ENCODE assay signal across 9 cellular contexts in the genomic region with DNA sequence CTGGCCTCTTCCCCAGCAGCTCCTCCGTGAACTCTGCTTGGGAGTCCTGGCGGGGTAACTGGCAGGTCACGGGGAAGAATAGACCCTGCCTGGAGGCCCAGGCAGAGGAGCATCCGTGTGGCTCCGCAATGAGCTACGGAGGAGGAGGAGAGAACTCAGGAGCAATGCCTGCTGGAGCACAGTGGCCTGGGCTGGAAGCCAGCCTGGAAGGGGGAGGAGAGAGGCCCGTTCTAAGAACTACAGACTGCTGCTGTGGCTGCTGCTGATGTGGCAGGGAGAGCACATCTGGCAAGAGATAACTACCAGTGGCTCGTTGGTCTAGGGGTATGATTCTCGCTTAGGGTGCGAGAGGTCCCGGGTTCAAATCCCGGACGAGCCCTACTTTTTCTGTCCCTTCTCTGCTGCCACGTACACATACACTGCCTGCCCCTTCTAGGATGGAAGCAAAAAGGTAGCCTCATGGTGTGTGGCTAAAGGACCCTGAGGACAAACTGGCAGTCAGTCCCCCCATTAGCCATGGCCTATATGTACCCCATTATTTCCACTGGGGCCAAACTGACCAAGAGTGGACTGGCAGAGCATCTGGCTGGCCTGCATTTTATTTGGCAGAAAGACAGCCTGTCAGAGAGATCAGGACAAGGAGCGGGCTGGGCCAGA. TPM values are rescaled to one million over a fixed set of nuclear protein-coding genes. Genes with fewer than 3 reads are reported as not detected.
DNase-seq lines count a peak whose midpoint lies in the region; ATAC-seq, FAIRE-seq and TF ChIP-seq lines count a peak whose summit lies in the region.
"Had no signal": no experiment of that assay in that cellular context is flagged by ENCODE, and none has a peak within 500 bp of the region (broad histone marks: within the 10 kb centered on the region; RNA-seq: fewer than 3 reads in every experiment).

No MANE protein-coding gene starts in this region.

- TF ChIP-seq POLR2A in HepG2 (IDR thresholded peaks at IDR 0.05; ENCODE audit: insufficient read depth in 1 of 2, low read depth in 2 of 2, low read length in 2 of 2), result no peak

- no peaks in the 10 kb centered on the region for H3K36me3 ChIP-seq in HUES64 (ENCODE audit: insufficient read depth, low read length)
- H3K36me3 ChIP-seq in HepG2 (replicated peaks in 1 of 2; ENCODE audit: control insufficient read depth in 1 of 2, insufficient read depth in 2 of 2, low read length in 2 of 2), result no peaks in the 10 kb centered on the region

- H3K4me1 ChIP-seq in HUES64 (ENCODE audit: insufficient read depth, low read length) (peaks cover 5% of the 10 kb centered on the region; the same call in 1 of the 2 replicates), HepG2 (ENCODE audit: insufficient read depth, low read length) (peaks cover 15% of the 10 kb centered on the region)

- no peak overlapping the region for H2AFZ ChIP-seq in HepG2 (ENCODE audit: low read length)

- H3K9me3 ChIP-seq in HUES64 (ENCODE audit: insufficient read depth, low read depth, low read length), result no peaks in the 10 kb centered on the region
- H3K9me3 ChIP-seq in HepG2 (ENCODE audit: low read length), result no peaks in the 10 kb centered on the region

- CTCF ChIA-PET in HepG2 (lab: Yijun Ruan, JAX; ENCODE audit: low intra/inter-chr PET ratio, low total read pairs), result no interaction called here

- no peak for TF ChIP-seq RAD21 in HepG2 (CRISPR knock-in tag; IDR thresholded peaks at IDR 0.05)

- TF ChIP-seq CTCF in AG09309 (IDR thresholded peaks at IDR 0.05; ENCODE audit: control insufficient read depth, insufficient read depth, low read depth, low read length, missing control alignments), result no peak
- no peak for TF ChIP-seq CTCF in HepG2 (CRISPR knock-in tag; IDR thresholded peaks at IDR 0.05)

- FAIRE-seq in HepG2 (lab: Jason Lieb, UNC), result peak; percentile 28

- TF ChIP-seq EP300 in HepG2 (IDR thresholded peaks at IDR 0.05; ENCODE audit: low read depth in 2 of 2, low read length in 2 of 2) (no peak), HepG2 (CRISPR knock-in tag; IDR thresholded peaks at IDR 0.05; ENCODE audit: borderline replicate concordance) (no peak)

- no peaks in the 10 kb centered on the region for H3K79me2 ChIP-seq in HepG2 (ENCODE audit: insufficient read depth, low read length)

- peak overlapping the region; percentile 68 for H3K4me2 ChIP-seq in HepG2 (ENCODE audit: low read depth, low read length)

- H3K9ac ChIP-seq in HUES64 (ENCODE audit: low read depth, low read length) (peak overlapping the region; percentile 31; the same call in 1 of the 2 replicates), HepG2 (ENCODE audit: insufficient read depth, low read depth, low read length) (no peak overlapping the region)

- H4K20me1 ChIP-seq in HepG2 (ENCODE audit: insufficient read depth, low read length), result no peaks in the 10 kb centered on the region

- intact Hi-C loops in HepG2 (cut with micrococcal nuclease; ENCODE audit: unreplicated experiment), result loop anchor here (10.0 kb wide), 1 partner anchor 82 kb away; a partner anchor contains a TSS

- H3K27me3 ChIP-seq in HUES64 (ENCODE audit: insufficient read depth, low read length) (no peaks in the 10 kb centered on the region), HepG2 (ENCODE audit: control insufficient read depth in 1 of 2, insufficient read depth in 2 of 2, low read length in 2 of 2) (no peaks in the 10 kb centered on the region)

- DNase-seq in AG09309 (ENCODE audit: low read depth) (peak; percentile 43), dedifferentiated amniotic fluid mesenchymal stem cell (ENCODE audit: extremely low spot score) (peak; percentile 87), HepG2 (ENCODE audit: low spot score) (peak; percentile 61), NCI-H2171 (lab: John Stamatoyannopoulos, UW) (no peak)
- DNase-seq in activated effector memory CD4-positive, alpha-beta T cell treated with anti-CD3 and anti-CD28 coated beads, Interleukin-2, amount 50 U/mL, for 16 hours, result no peak

- H3K27ac ChIP-seq in HUES64 (ENCODE audit: low read depth, low read length), result no peak overlapping the region
- no peak overlapping the region for H3K27ac ChIP-seq in HepG2 (ENCODE audit: extremely low read length, insufficient read depth, low read length)

- POLR2A ChIA-PET in HepG2 (lab: Yijun Ruan, JAX), result interaction anchor here (1.7 kb wide), 1 partner anchor 44 kb away, joined by 5 read pairs; a partner anchor contains a TSS

- in situ Hi-C loops in HepG2 (cut with HindIII; ENCODE audit: extremely low pct_ligation_motif_present, low pct_unique_long_range_greater_than_20kb), result no loop called here

- ATAC-seq in HepG2 (peak; percentile 82), HG02870 (IDR thresholded peaks at IDR 0.05; ENCODE audit: unreplicated experiment) (no peak), HG03196 (IDR thresholded peaks at IDR 0.05; ENCODE audit: unreplicated experiment) (no peak)

- WGBS in HUES64, result 16% methylated on average over 15 of the region's 15 CpGs
- 13% methylated on average over 13 of the region's 15 CpGs for WGBS in HepG2 (ENCODE audit: low lambda C conversion rate)

- no peak overlapping the region for H3K4me3 ChIP-seq in AG09309 (ENCODE audit: control insufficient read depth, low read depth, low read length)
- peak overlapping the region; percentile 58 for H3K4me3 ChIP-seq in HUES64 (ENCODE audit: low read length)
- peak overlapping the region in 2 of 3 experiments; percentile 50 to 51; a peak in 4 of 6 replicates for H3K4me3 ChIP-seq in HepG2 (replicated peaks in 1 of 3; ENCODE audit: insufficient read depth in 1 of 3, low read depth in 2 of 3, low read length in 3 of 3)

- BruUV-seq in HepG2 (replicated peaks; lab: Mats Ljungman, UMichigan), result no TSS peak

RNA-seq across cellular contexts. Expression of a gene that starts 7.7 kb away (rescaled TPM):
- not detected for polyA plus RNA-seq in HUES64 (2013, experiment 1 of 2)
- polyA plus RNA-seq in HUES64 (2013, experiment 2 of 2), result not detected
- total RNA-seq in HepG2 (2016; rRNA removed; fragmentation: Illumina TruSeq; extraction: Trizol), result not detected in 2 replicates
- not detected in 2 replicates for total RNA-seq in HepG2 (2016; cell fraction: cytosol; rRNA removed; fragmentation: Illumina TruSeq; extraction: Trizol; ENCODE audit: low read depth)
- total RNA-seq in HepG2 (2016; cell fraction: insoluble cytoplasmic fraction; rRNA removed; fragmentation: Illumina TruSeq; extraction: Trizol), result not detected in 2 replicates
- total RNA-seq in HepG2 (2016; cell fraction: membrane; rRNA removed; fragmentation: Illumina TruSeq; extraction: Trizol), result not detected in 2 replicates
- not detected in 2 replicates for total RNA-seq in HepG2 (2016; cell fraction: nucleus; rRNA removed; fragmentation: Illumina TruSeq; extraction: Trizol)
- polyA plus RNA-seq in HepG2 (2011; rRNA removed), result not detected in 2 replicates
- polyA plus RNA-seq in HepG2 (2011; cell fraction: cytosol; rRNA removed), result not detected in 2 replicates
- not detected in 2 replicates for polyA plus RNA-seq in HepG2 (2011; cell fraction: nucleus; rRNA removed)
- 0.20 TPM in 1 of 2 replicates, not detected in the other for polyA plus RNA-seq in HepG2 (2012)
- polyA plus RNA-seq in HepG2 (2016; cell fraction: cytosol; fragmentation: Illumina TruSeq; extraction: Trizol; ENCODE audit: low read depth), result not detected in 2 replicates
- not detected in 2 replicates for polyA plus RNA-seq in HepG2 (2016; cell fraction: insoluble cytoplasmic fraction; fragmentation: Illumina TruSeq; extraction: Trizol; ENCODE audit: low read depth)
- not detected in 2 replicates for polyA plus RNA-seq in HepG2 (2016; cell fraction: membrane; fragmentation: Illumina TruSeq; extraction: Trizol; ENCODE audit: low read depth)
- not detected in 2 replicates for polyA plus RNA-seq in HepG2 (2016; cell fraction: nucleus; fragmentation: Illumina TruSeq; extraction: Trizol; ENCODE audit: insufficient read depth, low read depth)
- polyA minus RNA-seq in HepG2 (2011; rRNA and poly(A)+ RNA removed; ENCODE audit: low replicate concordance), result not detected in 2 replicates
- not detected in 2 replicates for polyA minus RNA-seq in HepG2 (2011; cell fraction: cytosol; rRNA and poly(A)+ RNA removed)
- polyA minus RNA-seq in HepG2 (2011; cell fraction: nucleus; rRNA and poly(A)+ RNA removed), result not detected in 2 replicates
- total RNA-seq: activated naive CD4-positive, alpha-beta T cell treated with anti-CD3 and anti-CD28 coated beads, Interleukin-2, amount 50 U/mL, for 72 hours had no signal

RNA-seq across cellular contexts. Expression of a gene that starts 8.5 kb away (rescaled TPM):
- polyA plus RNA-seq in HUES64 (2013, experiment 1 of 2), result 19.3 TPM
- 26.7 TPM for polyA plus RNA-seq in HUES64 (2013, experiment 2 of 2)
- 0.04 TPM in 1 of 2 replicates, not detected in the other for total RNA-seq in HepG2 (2016; rRNA removed; fragmentation: Illumina TruSeq; extraction: Trizol)
- total RNA-seq in HepG2 (2016; cell fraction: cytosol; rRNA removed; fragmentation: Illumina TruSeq; extraction: Trizol; ENCODE audit: low read depth), result not detected in 2 replicates
- not detected in 2 replicates for total RNA-seq in HepG2 (2016; cell fraction: insoluble cytoplasmic fraction; rRNA removed; fragmentation: Illumina TruSeq; extraction: Trizol)
- total RNA-seq in HepG2 (2016; cell fraction: membrane; rRNA removed; fragmentation: Illumina TruSeq; extraction: Trizol), result not detected in 2 replicates
- total RNA-seq in HepG2 (2016; cell fraction: nucleus; rRNA removed; fragmentation: Illumina TruSeq; extraction: Trizol), result not detected in 2 replicates
- 0.38 and 0.47 TPM in 2 replicates for polyA plus RNA-seq in HepG2 (2011; rRNA removed)
- 0.03 TPM in 1 of 2 replicates, not detected in the other for polyA plus RNA-seq in HepG2 (2011; cell fraction: cytosol; rRNA removed)
- 0.21 and 0.35 TPM in 2 replicates for polyA plus RNA-seq in HepG2 (2011; cell fraction: nucleus; rRNA removed)
- polyA plus RNA-seq in HepG2 (2012), result 0.16 and 0.23 TPM in 2 replicates
- not detected in 2 replicates for polyA plus RNA-seq in HepG2 (2016; cell fraction: cytosol; fragmentation: Illumina TruSeq; extraction: Trizol; ENCODE audit: low read depth)
- not detected in 2 replicates for polyA plus RNA-seq in HepG2 (2016; cell fraction: insoluble cytoplasmic fraction; fragmentation: Illumina TruSeq; extraction: Trizol; ENCODE audit: low read depth)
- polyA plus RNA-seq in HepG2 (2016; cell fraction: membrane; fragmentation: Illumina TruSeq; extraction: Trizol; ENCODE audit: low read depth), result not detected in 2 replicates
- not detected in 2 replicates for polyA plus RNA-seq in HepG2 (2016; cell fraction: nucleus; fragmentation: Illumina TruSeq; extraction: Trizol; ENCODE audit: insufficient read depth, low read depth)
- 0.54 and 0.84 TPM in 2 replicates for polyA minus RNA-seq in HepG2 (2011; rRNA and poly(A)+ RNA removed; ENCODE audit: low replicate concordance)
- not detected in 2 replicates for polyA minus RNA-seq in HepG2 (2011; cell fraction: cytosol; rRNA and poly(A)+ RNA removed)
- polyA minus RNA-seq in HepG2 (2011; cell fraction: nucleus; rRNA and poly(A)+ RNA removed), result 1.2 TPM in 1 of 2 replicates, not detected in the other

RNA-seq across cellular contexts. Expression of a gene that starts 44.1 kb away (rescaled TPM):
- 121 TPM for polyA plus RNA-seq in HUES64 (2013, experiment 1 of 2)
- 138 TPM for polyA plus RNA-seq in HUES64 (2013, experiment 2 of 2)
- total RNA-seq in HepG2 (2016; rRNA removed; fragmentation: Illumina TruSeq; extraction: Trizol), result 142 and 252 TPM in 2 replicates
- 15.1 and 15.2 TPM in 2 replicates for total RNA-seq in HepG2 (2016; cell fraction: cytosol; rRNA removed; fragmentation: Illumina TruSeq; extraction: Trizol; ENCODE audit: low read depth)
- total RNA-seq in HepG2 (2016; cell fraction: insoluble cytoplasmic fraction; rRNA removed; fragmentation: Illumina TruSeq; extraction: Trizol), result 133 and 260 TPM in 2 replicates
- 44.5 and 53.3 TPM in 2 replicates for total RNA-seq in HepG2 (2016; cell fraction: membrane; rRNA removed; fragmentation: Illumina TruSeq; extraction: Trizol)
- 214 and 252 TPM in 2 replicates for total RNA-seq in HepG2 (2016; cell fraction: nucleus; rRNA removed; fragmentation: Illumina TruSeq; extraction: Trizol)
- polyA plus RNA-seq in HepG2 (2011; rRNA removed), result 136 and 198 TPM in 2 replicates
- polyA plus RNA-seq in HepG2 (2011; cell fraction: cytosol; rRNA removed), result 96.7 and 147 TPM in 2 replicates
- 33.4 and 42.7 TPM in 2 replicates for polyA plus RNA-seq in HepG2 (2011; cell fraction: nucleus; rRNA removed)
- 236 and 237 TPM in 2 replicates for polyA plus RNA-seq in HepG2 (2012)
- polyA plus RNA-seq in HepG2 (2016; cell fraction: cytosol; fragmentation: Illumina TruSeq; extraction: Trizol; ENCODE audit: low read depth), result 12.0 and 12.8 TPM in 2 replicates
- polyA plus RNA-seq in HepG2 (2016; cell fraction: insoluble cytoplasmic fraction; fragmentation: Illumina TruSeq; extraction: Trizol; ENCODE audit: low read depth), result 135 and 140 TPM in 2 replicates
- polyA plus RNA-seq in HepG2 (2016; cell fraction: membrane; fragmentation: Illumina TruSeq; extraction: Trizol; ENCODE audit: low read depth), result 30.9 and 36.3 TPM in 2 replicates
- 282 and 283 TPM in 2 replicates for polyA plus RNA-seq in HepG2 (2016; cell fraction: nucleus; fragmentation: Illumina TruSeq; extraction: Trizol; ENCODE audit: insufficient read depth, low read depth)
- polyA minus RNA-seq in HepG2 (2011; rRNA and poly(A)+ RNA removed; ENCODE audit: low replicate concordance), result 58.1 and 85.7 TPM in 2 replicates
- polyA minus RNA-seq in HepG2 (2011; cell fraction: cytosol; rRNA and poly(A)+ RNA removed), result 156 and 168 TPM in 2 replicates
- 92.3 and 101 TPM in 2 replicates for polyA minus RNA-seq in HepG2 (2011; cell fraction: nucleus; rRNA and poly(A)+ RNA removed)

RNA-seq across cellular contexts. Expression of a gene that starts 46.9 kb away (rescaled TPM):
- 13.6 TPM for polyA plus RNA-seq in HUES64 (2013, experiment 1 of 2)
- polyA plus RNA-seq in HUES64 (2013, experiment 2 of 2), result 13.6 TPM
- 0.01 and 0.02 TPM in 2 replicates for total RNA-seq in HepG2 (2016; rRNA removed; fragmentation: Illumina TruSeq; extraction: Trizol)
- total RNA-seq in HepG2 (2016; cell fraction: cytosol; rRNA removed; fragmentation: Illumina TruSeq; extraction: Trizol; ENCODE audit: low read depth), result not detected in 2 replicates
- under 0.01 TPM in 1 of 2 replicates, not detected in the other for total RNA-seq in HepG2 (2016; cell fraction: insoluble cytoplasmic fraction; rRNA removed; fragmentation: Illumina TruSeq; extraction: Trizol)
- not detected in 2 replicates for total RNA-seq in HepG2 (2016; cell fraction: membrane; rRNA removed; fragmentation: Illumina TruSeq; extraction: Trizol)
- total RNA-seq in HepG2 (2016; cell fraction: nucleus; rRNA removed; fragmentation: Illumina TruSeq; extraction: Trizol), result 0.06 TPM in 1 of 2 replicates, not detected in the other
- polyA plus RNA-seq in HepG2 (2011; rRNA removed), result 0.01 TPM in 1 of 2 replicates, not detected in the other
- 0.01 TPM in 2 replicates for polyA plus RNA-seq in HepG2 (2011; cell fraction: cytosol; rRNA removed)
- polyA plus RNA-seq in HepG2 (2011; cell fraction: nucleus; rRNA removed), result 0.02 and 0.05 TPM in 2 replicates
- 0.01 TPM in 1 of 2 replicates, not detected in the other for polyA plus RNA-seq in HepG2 (2012)
- not detected in 2 replicates for polyA plus RNA-seq in HepG2 (2016; cell fraction: cytosol; fragmentation: Illumina TruSeq; extraction: Trizol; ENCODE audit: low read depth)
- polyA plus RNA-seq in HepG2 (2016; cell fraction: insoluble cytoplasmic fraction; fragmentation: Illumina TruSeq; extraction: Trizol; ENCODE audit: low read depth), result not detected in 2 replicates
- not detected in 2 replicates for polyA plus RNA-seq in HepG2 (2016; cell fraction: membrane; fragmentation: Illumina TruSeq; extraction: Trizol; ENCODE audit: low read depth)
- polyA plus RNA-seq in HepG2 (2016; cell fraction: nucleus; fragmentation: Illumina TruSeq; extraction: Trizol; ENCODE audit: insufficient read depth, low read depth), result not detected in 2 replicates
- 0.16 and 0.19 TPM in 2 replicates for polyA minus RNA-seq in HepG2 (2011; rRNA and poly(A)+ RNA removed; ENCODE audit: low replicate concordance)
- 0.09 and 0.10 TPM in 2 replicates for polyA minus RNA-seq in HepG2 (2011; cell fraction: cytosol; rRNA and poly(A)+ RNA removed)
- under 0.01 TPM in 1 of 2 replicates, not detected in the other for polyA minus RNA-seq in HepG2 (2011; cell fraction: nucleus; rRNA and poly(A)+ RNA removed)

Comparison
In these comparisons a context has a peak if more than half of its experiments do, and no peak if none do; other contexts are left out.
1. DNase-seq: peak in AG09309 (single experiment), dedifferentiated amniotic fluid mesenchymal stem cell (single experiment) and HepG2 (single experiment); none in activated effector memory CD4-positive, alpha-beta T cell treated with anti-CD3 and anti-CD28 coated beads, Interleukin-2, amount 50 U/mL, for 16 hours (single experiment) and NCI-H2171 (single experiment).